11 cellular contexts compared by ENCODE assay signal in genomic region chr18:12885500-12885899, GRCh38. TPM values are rescaled to one million over a fixed set of nuclear protein-coding genes. Genes with fewer than 3 reads are reported as not detected.
DNase-seq lines count a peak whose midpoint lies in the region; ATAC-seq and TF ChIP-seq lines count a peak whose summit lies in the region.
"Had no signal": no experiment of that assay in that cellular context is flagged by ENCODE, and none has a peak within 500 bp of the region (broad histone marks: within the 10 kb centered on the region; RNA-seq: fewer than 3 reads in every experiment).

No MANE protein-coding gene starts in this region.

- H3K4me3 ChIP-seq in endodermal cell (ENCODE audit: low read length) (no peak overlapping the region), psoas muscle (no peak overlapping the region)

- intact Hi-C loops in activated CD8-positive, alpha-beta T cell treated with anti-CD3 and anti-CD28 coated beads for 36 hours (cut with micrococcal nuclease): no loop called here
- intact Hi-C loops in psoas muscle (cut with DNase I): loop anchor here in 1 of 2 donors (2.0 kb wide), 1 partner anchor 61 kb away; no protein-coding TSS in a partner anchor

- H3K36me3 Mint-ChIP-seq in activated CD8-positive, alpha-beta T cell treated with anti-CD3 and anti-CD28 coated beads for 36 hours (ENCODE audit: low read depth): peaks cover 5% of the 10 kb centered on the region
- H3K36me3 Mint-ChIP-seq in activated CD8-positive, alpha-beta T cell treated with anti-CD3 and anti-CD28 coated beads, Interleukin-2, amount 10 ng/mL, durations not matched to agents 7 days and 5 days (ENCODE audit: low read depth): peaks cover 10% of the 10 kb centered on the region
- H3K36me3 Mint-ChIP-seq in endodermal cell (ENCODE audit: low read depth): peaks cover 4% of the 10 kb centered on the region

- peaks cover 10% of the 10 kb centered on the region for H3K4me1 ChIP-seq in endodermal cell (ENCODE audit: control insufficient read depth, insufficient read depth, low read length)
- H3K4me1 ChIP-seq in psoas muscle: peaks cover 21% of the 10 kb centered on the region

- H3K27me3 ChIP-seq in endodermal cell (ENCODE audit: control insufficient read depth, insufficient read depth, low read length, poor library complexity, severe bottlenecking) (no peaks in the 10 kb centered on the region), psoas muscle (ENCODE audit: insufficient read depth in 3 of 3, low read length in 2 of 3) (no peaks in the 10 kb centered on the region)

- H3K4me3 Mint-ChIP-seq in activated CD8-positive, alpha-beta T cell treated with anti-CD3 and anti-CD28 coated beads for 36 hours: peak overlapping the region; percentile 86
- no peak overlapping the region for H3K4me3 Mint-ChIP-seq in activated CD8-positive, alpha-beta T cell treated with anti-CD3 and anti-CD28 coated beads, Interleukin-2, amount 10 ng/mL, durations not matched to agents 7 days and 5 days
- peak overlapping the region; percentile 80 for H3K4me3 Mint-ChIP-seq in endodermal cell

- peaks cover 37% of the 10 kb centered on the region for H3K4me1 Mint-ChIP-seq in activated CD8-positive, alpha-beta T cell treated with anti-CD3 and anti-CD28 coated beads for 36 hours (ENCODE audit: low read depth)
- H3K4me1 Mint-ChIP-seq in activated CD8-positive, alpha-beta T cell treated with anti-CD3 and anti-CD28 coated beads, Interleukin-2, amount 10 ng/mL, durations not matched to agents 7 days and 5 days (ENCODE audit: low read depth): peaks cover 42% of the 10 kb centered on the region
- H3K4me1 Mint-ChIP-seq in endodermal cell: peaks cover 31% of the 10 kb centered on the region

- TF ChIP-seq CTCF in activated CD8-positive, alpha-beta T cell treated with anti-CD3 and anti-CD28 coated beads for 36 hours (IDR thresholded peaks at IDR 0.05): no peak
- TF ChIP-seq CTCF in endodermal cell (conservative IDR thresholded peaks at IDR 0.05) (no peak), psoas muscle (IDR thresholded peaks at IDR 0.05) (no peak)

- 19 to 20% methylated on average over 4 of the region's 4 CpGs for WGBS in endodermal cell (ENCODE audit: insufficient coverage in 1 of 2, insufficient read length in 1 of 2), 2 experiments
- WGBS in psoas muscle, 3 donors: 71 to 76% (median 73%) methylated on average over 4 of the region's 4 CpGs

- H3K36me3 ChIP-seq in endodermal cell (ENCODE audit: control insufficient read depth, insufficient read depth, low read length) (no peaks in the 10 kb centered on the region), psoas muscle (ENCODE audit: insufficient read depth in 1 of 2, low read depth in 1 of 2) (no peaks in the 10 kb centered on the region)

- H3K9me3 ChIP-seq in endodermal cell (ENCODE audit: control insufficient read depth, low read length) (peaks cover 9% of the 10 kb centered on the region), psoas muscle (no peaks in the 10 kb centered on the region)

- DNase-seq in activated CD8-positive, alpha-beta T cell treated with anti-CD3 and anti-CD28 coated beads for 36 hours: no peak
- no peak for DNase-seq in activated CD8-positive, alpha-beta T cell treated with anti-CD3 and anti-CD28 coated beads, Interleukin-2, amount 10 ng/mL, durations not matched to agents 7 days and 5 days
- DNase-seq in NAMALWA (ENCODE audit: low spot score) (peak; percentile 71), endodermal cell (peak; percentile 76), psoas muscle (no peak), GF-D8 (lab: John Stamatoyannopoulos, UW) (no peak), NCI-H1092 (lab: John Stamatoyannopoulos, UW) (no peak)
- DNase-seq: activated effector memory CD4-positive, alpha-beta T cell treated with Interleukin-2 at 50 U/mL for 16 hours; NCI-H1930 had no signal

- no peaks in the 10 kb centered on the region for H3K9me3 Mint-ChIP-seq in activated CD8-positive, alpha-beta T cell treated with anti-CD3 and anti-CD28 coated beads for 36 hours
- peaks cover 2% of the 10 kb centered on the region for H3K9me3 Mint-ChIP-seq in activated CD8-positive, alpha-beta T cell treated with anti-CD3 and anti-CD28 coated beads, Interleukin-2, amount 10 ng/mL, durations not matched to agents 7 days and 5 days (ENCODE audit: insufficient read depth)
- H3K9me3 Mint-ChIP-seq in endodermal cell: peaks cover 7% of the 10 kb centered on the region

- H3K27me3 Mint-ChIP-seq in activated CD8-positive, alpha-beta T cell treated with anti-CD3 and anti-CD28 coated beads for 36 hours: no peaks in the 10 kb centered on the region
- no peaks in the 10 kb centered on the region for H3K27me3 Mint-ChIP-seq in activated CD8-positive, alpha-beta T cell treated with anti-CD3 and anti-CD28 coated beads, Interleukin-2, amount 10 ng/mL, durations not matched to agents 7 days and 5 days (ENCODE audit: low read depth)
- H3K27me3 Mint-ChIP-seq in endodermal cell (ENCODE audit: insufficient read depth): no peaks in the 10 kb centered on the region

- no peak for ATAC-seq in activated CD8-positive, alpha-beta T cell treated with anti-CD3 and anti-CD28 coated beads for 36 hours
- no peak for ATAC-seq in activated CD8-positive, alpha-beta T cell treated with anti-CD3 and anti-CD28 coated beads, Interleukin-2, amount 10 ng/mL, durations not matched to agents 7 days and 5 days
- ATAC-seq in psoas muscle (no peak), HG02938 (IDR thresholded peaks at IDR 0.05; ENCODE audit: unreplicated experiment) (no peak)
- ATAC-seq: Panc1 had no signal

- no peak overlapping the region for H3K27ac ChIP-seq in endodermal cell (ENCODE audit: low read depth, low read length)
- peak overlapping the region; percentile 99 for H3K27ac ChIP-seq in psoas muscle

- H3K9ac ChIP-seq in endodermal cell (ENCODE audit: extremely low read depth, low read length, poor library complexity, severe bottlenecking): no peak overlapping the region

- CTCF ChIA-PET in activated CD8-positive, alpha-beta T cell treated with anti-CD3 and anti-CD28 coated beads for 36 hours (lab: Charles Lee): interaction anchor here (0.6 to 6.6 kb wide), 13 partner anchors 8 to 274 kb away, joined by 3 to 25 read pairs (median 3); no protein-coding TSS in a partner anchor
- CTCF ChIA-PET in activated CD8-positive, alpha-beta T cell treated with anti-CD3 and anti-CD28 coated beads, Interleukin-2, amount 10 ng/mL, durations not matched to agents 7 days and 5 days (lab: Charles Lee): interaction anchor here (1.1 to 6.1 kb wide), 8 partner anchors 8 to 161 kb away, joined by 3 to 33 read pairs (median 6); no protein-coding TSS in a partner anchor

- no peak overlapping the region for H3K27ac Mint-ChIP-seq in activated CD8-positive, alpha-beta T cell treated with anti-CD3 and anti-CD28 coated beads for 36 hours
- H3K27ac Mint-ChIP-seq in activated CD8-positive, alpha-beta T cell treated with anti-CD3 and anti-CD28 coated beads, Interleukin-2, amount 10 ng/mL, durations not matched to agents 7 days and 5 days: no peak overlapping the region
- no peak overlapping the region for H3K27ac Mint-ChIP-seq in endodermal cell

- POLR2A ChIA-PET in activated CD8-positive, alpha-beta T cell treated with anti-CD3 and anti-CD28 coated beads for 36 hours (lab: Charles Lee): interaction anchor here (0.6 to 4.3 kb wide), 6 partner anchors 26 to 109 kb away, joined by 3 to 16 read pairs (median 5); partner anchors contain the start of gene CEP192
- POLR2A ChIA-PET in activated CD8-positive, alpha-beta T cell treated with anti-CD3 and anti-CD28 coated beads, Interleukin-2, amount 10 ng/mL, durations not matched to agents 7 days and 5 days (lab: Charles Lee): interaction anchor here (1.6 kb wide), 1 partner anchor 105 kb away, joined by 5 read pairs; the partner anchor contains the start of gene CEP192

RNA-seq across cellular contexts. Expression of gene PTPN2, which starts 1.5 kb away (rescaled TPM):
- 10 to 100 TPM; 50.8 to 55.8 TPM for total RNA-seq in activated CD8-positive, alpha-beta T cell treated with anti-CD3 and anti-CD28 coated beads for 36 hours
- total RNA-seq in activated CD8-positive, alpha-beta T cell treated with anti-CD3 and anti-CD28 coated beads, Interleukin-2, amount 10 ng/mL, durations not matched to agents 7 days and 5 days: 10 to 100 TPM; 52.9 to 53.6 TPM
- 10 to 100 TPM; 47.3 to 48.5 TPM for total RNA-seq in endodermal cell
- 27.7 TPM for polyA plus RNA-seq in endodermal cell (2013, experiment 1 of 2)
- 25.6 TPM for polyA plus RNA-seq in endodermal cell (2013, experiment 2 of 2)
- 10 to 100 TPM in 3 of 4 donors, 1 to 10 TPM in 1; 8.4 to 21.9 (median 14.5) TPM for total RNA-seq in psoas muscle
- polyA plus RNA-seq in psoas muscle: 10 to 100 TPM; 12.5 to 27.0 (median 13.7) TPM

Comparison
In these comparisons a context has a peak if more than half of its experiments do, and no peak if none do; other contexts are left out.
1. DNase-seq: peak in NAMALWA (single experiment) and endodermal cell (single experiment); none in activated CD8-positive, alpha-beta T cell treated with anti-CD3 and anti-CD28 coated beads for 36 hours (single experiment), activated CD8-positive, alpha-beta T cell treated with anti-CD3 and anti-CD28 coated beads, Interleukin-2, amount 10 ng/mL, durations not matched to agents 7 days and 5 days (single experiment), psoas muscle (0 of 2), GF-D8 (single experiment) and NCI-H1092 (single experiment).